17 cellular contexts compared by ENCODE assay signal in genomic region chr3:140166908-140167599, GRCh38.
"Had no signal": no experiment of that assay in that cellular context is flagged by ENCODE, and none has a peak within 500 bp of the region (broad histone marks: within the 10 kb centered on the region; RNA-seq: fewer than 3 reads in every experiment).

No MANE protein-coding gene starts in this region.

- H3K27me3 ChIP-seq: breast epithelium, dorsolateral prefrontal cortex, gastrocnemius medialis, heart right ventricle, right lobe of liver, transverse colon had no signal

- FAIRE-seq: islet of Langerhans had no signal

- H3K4me1 Mint-ChIP-seq: naive thymus-derived CD8-positive, alpha-beta T cell; stimulated activated naive B cell treated with anti-CD40 and anti-IgM and Interleukin-4, amounts not matched to agents 10 μg/mL and 1 μg/mL and 100 μg/mL, for 72 hours; T-helper 17 cell had no signal

- DNase-seq: activated effector memory CD4-positive, alpha-beta T cell treated with Interleukin-2 at 50 U/mL for 16 hours; activated T-cell treated with anti-CD3 and anti-CD28 coated beads, Interleukin-2, amount 50 U/mL, for 24 hours; amniotic stem cell; dorsolateral prefrontal cortex; gastrocnemius medialis; heart right ventricle; naive thymus-derived CD8-positive, alpha-beta T cell; right lobe of liver; stimulated activated CD4-positive, alpha-beta T cell treated with anti-CD3 and anti-CD28 coated beads, Interleukin-2, amount 100 ng/mL, for 24 hours; stimulated activated naive B cell treated with anti-CD40 and anti-IgM and Interleukin-4, amounts not matched to agents 10 μg/mL and 1 μg/mL and 100 μg/mL, for 72 hours; substantia nigra; T-helper 17 cell; transverse colon had no signal

- H3K9me3 Mint-ChIP-seq: activated T-cell treated with anti-CD3 and anti-CD28 coated beads, Interleukin-2, amount 50 U/mL, for 24 hours had no signal

- H3K36me3 Mint-ChIP-seq: activated naive CD4-positive, alpha-beta T cell treated with anti-CD3 and anti-CD28 coated beads, Interleukin-2, amount 50 U/mL, for 72 hours; naive thymus-derived CD8-positive, alpha-beta T cell; stimulated activated naive B cell treated with anti-CD40 and anti-IgM and Interleukin-4, amounts not matched to agents 10 μg/mL and 1 μg/mL and 100 μg/mL, for 72 hours had no signal

- ATAC-seq: activated naive CD4-positive, alpha-beta T cell treated with anti-CD3 and anti-CD28 coated beads, Interleukin-2, amount 50 U/mL, for 72 hours; gastrocnemius medialis; right lobe of liver; stimulated activated naive B cell treated with anti-CD40 and anti-IgM and Interleukin-4, amounts not matched to agents 10 μg/mL and 1 μg/mL and 100 μg/mL, for 72 hours; T-helper 17 cell had no signal

- H3K36me3 ChIP-seq: breast epithelium, gastrocnemius medialis, heart right ventricle, right lobe of liver, transverse colon had no signal

- H3K27me3 Mint-ChIP-seq: stimulated activated naive B cell treated with anti-CD40 and anti-IgM and Interleukin-4, amounts not matched to agents 10 μg/mL and 1 μg/mL and 100 μg/mL, for 72 hours had no signal

- H3K4me3 Mint-ChIP-seq: activated T-cell treated with anti-CD3 and anti-CD28 coated beads, Interleukin-2, amount 50 U/mL, for 24 hours; naive thymus-derived CD8-positive, alpha-beta T cell; stimulated activated naive B cell treated with anti-CD40 and anti-IgM and Interleukin-4, amounts not matched to agents 10 μg/mL and 1 μg/mL and 100 μg/mL, for 72 hours; T-helper 17 cell had no signal

- H3K4me3 ChIP-seq: breast epithelium, dorsolateral prefrontal cortex, gastrocnemius medialis, heart right ventricle, right lobe of liver, transverse colon had no signal

- H3K27ac ChIP-seq: gastrocnemius medialis, heart right ventricle, right lobe of liver, transverse colon had no signal

- H3K4me1 ChIP-seq: breast epithelium, gastrocnemius medialis, right lobe of liver, transverse colon had no signal

- H3K9me3 ChIP-seq: breast epithelium, gastrocnemius medialis, right lobe of liver, transverse colon had no signal

- H3K27ac Mint-ChIP-seq: activated naive CD4-positive, alpha-beta T cell treated with anti-CD3 and anti-CD28 coated beads, Interleukin-2, amount 50 U/mL, for 72 hours; activated T-cell treated with anti-CD3 and anti-CD28 coated beads, Interleukin-2, amount 50 U/mL, for 24 hours; naive thymus-derived CD8-positive, alpha-beta T cell; progenitor cell of endocrine pancreas; stimulated activated naive B cell treated with anti-CD40 and anti-IgM and Interleukin-4, amounts not matched to agents 10 μg/mL and 1 μg/mL and 100 μg/mL, for 72 hours; T-helper 17 cell had no signal
